In genomic region chr11:20634781-20635180, GRCh38 we compare ENCODE assay signal across 4 cellular contexts. TPM values are rescaled to one million over a fixed set of nuclear protein-coding genes. Genes with fewer than 3 reads are reported as not detected.
"Had no signal": no experiment of that assay in that cellular context is flagged by ENCODE, and none has a peak within 500 bp of the region (broad histone marks: within the 10 kb centered on the region; RNA-seq: fewer than 3 reads in every experiment).

No MANE protein-coding gene starts in this region.

- ATAC-seq: GM12878 had no signal

- DNase-seq: GDM1, GF-D8 had no signal

- H3K4me3 ChIP-seq: GM12878 had no signal

RNA-seq across cellular contexts. Expression of gene NELL1, which starts 34.6 kb away (rescaled TPM):
- total RNA-seq: GM12878 had no signal

RNA-seq across cellular contexts. Expression of gene SLC6A5, which starts 35.4 kb away (rescaled TPM):
- total RNA-seq: G401, GM12878 had no signal
